19 cellular contexts compared by ENCODE assay signal in genomic region chr6:113627480-113627879, GRCh38.
DNase-seq lines count a peak whose midpoint lies in the region; ATAC-seq, FAIRE-seq and TF ChIP-seq lines count a peak whose summit lies in the region.
"Had no signal": no experiment of that assay in that cellular context is flagged by ENCODE, and none has a peak within 500 bp of the region (broad histone marks: within the 10 kb centered on the region; RNA-seq: fewer than 3 reads in every experiment).

No MANE protein-coding gene starts in this region.

- 97 to 100% methylated on average over 2 of the region's 2 CpGs for WGBS in endodermal cell (ENCODE audit: insufficient coverage in 1 of 2, insufficient read length in 1 of 2), 2 experiments
- 83 to 87% (median 84%) methylated on average over 2 of the region's 2 CpGs for WGBS in small intestine, 3 donors

- H3K36me3 Mint-ChIP-seq in stimulated activated naive CD8-positive, alpha-beta T cell treated with anti-CD3 and anti-CD28 coated beads, Interleukin-15, Interleukin-2, amounts not matched to agents 100 ng/mL and 50 ng/mL, for 24 hours (ENCODE audit: low read depth), result no peaks in the 10 kb centered on the region
- H3K36me3 Mint-ChIP-seq in endodermal cell (ENCODE audit: low read depth) (no peaks in the 10 kb centered on the region), nephron progenitor cell (ENCODE audit: low read depth) (no peaks in the 10 kb centered on the region)
- H3K36me3 Mint-ChIP-seq: activated naive CD4-positive, alpha-beta T cell treated with anti-CD3 and anti-CD28 coated beads, Interleukin-2, amount 50 U/mL, for 24 hours; type B pancreatic cell had no signal

- H3K4me1 ChIP-seq in endodermal cell (ENCODE audit: control insufficient read depth, insufficient read depth, low read length) (peaks cover 14% of the 10 kb centered on the region), small intestine (ENCODE audit: control insufficient read depth in 2 of 2, insufficient read depth in 1 of 2, low read depth in 1 of 2, low read length in 1 of 2) (peaks cover 0 to 8% of the 10 kb centered on the region in 2 donors)
- H3K4me1 ChIP-seq: breast epithelium had no signal

- no peak for FAIRE-seq in small intestine (lab: Jason Lieb, UNC)

- in situ Hi-C loops in GM13976 (cut with MboI; ENCODE audit: low sequenced_read_pairs, unreplicated experiment), result loop anchor here (25.0 kb wide), 1 partner anchor 840 kb away; no protein-coding TSS in a partner anchor

- H3K4me3 ChIP-seq in endodermal cell (ENCODE audit: low read length), result no peak overlapping the region
- H3K4me3 ChIP-seq in small intestine (ENCODE audit: low read depth in 1 of 2, low read length in 2 of 2), result no peak overlapping the region
- H3K4me3 ChIP-seq: breast epithelium had no signal

- H3K9me3 Mint-ChIP-seq in stimulated activated naive CD8-positive, alpha-beta T cell treated with anti-CD3 and anti-CD28 coated beads, Interleukin-15, Interleukin-2, amounts not matched to agents 100 ng/mL and 50 ng/mL, for 24 hours, result no peaks in the 10 kb centered on the region
- H3K9me3 Mint-ChIP-seq in stimulated activated naive CD8-positive, alpha-beta T cell treated with anti-CD3 and anti-CD28 coated beads, Interleukin-15, amount 100 ng/mL, for 72 hours, result no peaks in the 10 kb centered on the region
- H3K9me3 Mint-ChIP-seq in endodermal cell, result no peaks in the 10 kb centered on the region
- no peaks in the 10 kb centered on the region for H3K9me3 Mint-ChIP-seq in nephron progenitor cell
- H3K9me3 Mint-ChIP-seq: activated naive CD4-positive, alpha-beta T cell treated with anti-CD3 and anti-CD28 coated beads, Interleukin-2, amount 50 U/mL, for 24 hours; nephron; type B pancreatic cell had no signal

- no peaks in the 10 kb centered on the region for H3K9me3 ChIP-seq in endodermal cell (ENCODE audit: control insufficient read depth, low read length)
- H3K9me3 ChIP-seq in small intestine (ENCODE audit: control insufficient read depth, low read depth), result no peaks in the 10 kb centered on the region
- H3K9me3 ChIP-seq: breast epithelium had no signal

- no peak for ATAC-seq in stimulated activated naive CD8-positive, alpha-beta T cell treated with anti-CD3 and anti-CD28 coated beads, Interleukin-15, amount 100 ng/mL, for 72 hours
- ATAC-seq in GM21723 (IDR thresholded peaks at IDR 0.05; ENCODE audit: unreplicated experiment), result peak; percentile 21
- ATAC-seq in HG03280 (IDR thresholded peaks at IDR 0.05; ENCODE audit: unreplicated experiment), result peak; percentile 15

- peak overlapping the region; percentile 3 for H3K27ac Mint-ChIP-seq in stimulated activated naive CD8-positive, alpha-beta T cell treated with anti-CD3 and anti-CD28 coated beads, Interleukin-15, Interleukin-2, amounts not matched to agents 100 ng/mL and 50 ng/mL, for 24 hours
- no peak overlapping the region for H3K27ac Mint-ChIP-seq in stimulated activated naive CD8-positive, alpha-beta T cell treated with anti-CD3 and anti-CD28 coated beads, Interleukin-15, amount 100 ng/mL, for 72 hours
- H3K27ac Mint-ChIP-seq in endodermal cell (no peak overlapping the region), nephron progenitor cell (no peak overlapping the region)
- H3K27ac Mint-ChIP-seq: activated naive CD4-positive, alpha-beta T cell treated with anti-CD3 and anti-CD28 coated beads, Interleukin-2, amount 50 U/mL, for 24 hours; type B pancreatic cell had no signal

- peaks cover 8% of the 10 kb centered on the region for H3K27me3 Mint-ChIP-seq in stimulated activated naive CD8-positive, alpha-beta T cell treated with anti-CD3 and anti-CD28 coated beads, Interleukin-15, Interleukin-2, amounts not matched to agents 100 ng/mL and 50 ng/mL, for 24 hours
- peaks cover 30% of the 10 kb centered on the region for H3K27me3 Mint-ChIP-seq in stimulated activated naive CD8-positive, alpha-beta T cell treated with anti-CD3 and anti-CD28 coated beads, Interleukin-15, amount 100 ng/mL, for 72 hours
- H3K27me3 Mint-ChIP-seq in endodermal cell (ENCODE audit: insufficient read depth) (peaks cover 65% of the 10 kb centered on the region), nephron progenitor cell (ENCODE audit: low read depth, poor library complexity) (peaks cover 7% of the 10 kb centered on the region)
- H3K27me3 Mint-ChIP-seq: type B pancreatic cell had no signal

- H3K4me3 Mint-ChIP-seq in stimulated activated naive CD8-positive, alpha-beta T cell treated with anti-CD3 and anti-CD28 coated beads, Interleukin-15, Interleukin-2, amounts not matched to agents 100 ng/mL and 50 ng/mL, for 24 hours, result no peak overlapping the region
- no peak overlapping the region for H3K4me3 Mint-ChIP-seq in stimulated activated naive CD8-positive, alpha-beta T cell treated with anti-CD3 and anti-CD28 coated beads, Interleukin-15, amount 100 ng/mL, for 72 hours
- no peak overlapping the region for H3K4me3 Mint-ChIP-seq in endodermal cell
- H3K4me3 Mint-ChIP-seq in nephron progenitor cell, result no peak overlapping the region
- H3K4me3 Mint-ChIP-seq: activated naive CD4-positive, alpha-beta T cell treated with anti-CD3 and anti-CD28 coated beads, Interleukin-2, amount 50 U/mL, for 24 hours; nephron; type B pancreatic cell had no signal

- H3K36me3 ChIP-seq in endodermal cell (ENCODE audit: control insufficient read depth, insufficient read depth, low read length), result no peaks in the 10 kb centered on the region
- no peaks in the 10 kb centered on the region for H3K36me3 ChIP-seq in small intestine (ENCODE audit: control insufficient read depth in 2 of 2, insufficient read depth in 2 of 2, low read length in 2 of 2)
- H3K36me3 ChIP-seq: breast epithelium had no signal

- H3K27me3 ChIP-seq in endodermal cell (ENCODE audit: control insufficient read depth, insufficient read depth, low read length, poor library complexity, severe bottlenecking) (no peaks in the 10 kb centered on the region), small intestine (ENCODE audit: control insufficient read depth in 2 of 2, insufficient read depth in 2 of 2, low read length in 2 of 2) (no peaks in the 10 kb centered on the region)
- H3K27me3 ChIP-seq: breast epithelium had no signal

- H3K9ac ChIP-seq in endodermal cell (ENCODE audit: extremely low read depth, low read length, poor library complexity, severe bottlenecking), result no peak overlapping the region

- no peak overlapping the region for H3K27ac ChIP-seq in endodermal cell (ENCODE audit: low read depth, low read length)
- H3K27ac ChIP-seq in small intestine (ENCODE audit: low read depth in 1 of 2, low read length in 1 of 2), result no peak overlapping the region
- H3K27ac ChIP-seq: 22Rv1, breast epithelium had no signal

- no peak for DNase-seq in stimulated activated naive CD8-positive, alpha-beta T cell treated with anti-CD3 and anti-CD28 coated beads, Interleukin-15, amount 100 ng/mL, for 72 hours
- no peak for DNase-seq in endodermal cell
- no peak for DNase-seq in nephron progenitor cell
- no peak for DNase-seq in small intestine
- no peak for DNase-seq in GM13976 (ENCODE audit: low spot score)
- DNase-seq: activated CD4-positive, CD25-positive, alpha-beta regulatory T cell treated with anti-CD3 and anti-CD28 coated beads, Interleukin-2, amount 50 U/mL, for 72 hours; DMS79; MM.1S; NCI-H2081; retina; stimulated activated CD8-positive, alpha-beta memory T cell treated with anti-CD3 and anti-CD28 coated beads, Interleukin-4, amount 100 ng/mL, for 48 hours had no signal

- H3K4me1 Mint-ChIP-seq in stimulated activated naive CD8-positive, alpha-beta T cell treated with anti-CD3 and anti-CD28 coated beads, Interleukin-15, Interleukin-2, amounts not matched to agents 100 ng/mL and 50 ng/mL, for 24 hours (ENCODE audit: low read depth), result peaks cover 55% of the 10 kb centered on the region
- H3K4me1 Mint-ChIP-seq in stimulated activated naive CD8-positive, alpha-beta T cell treated with anti-CD3 and anti-CD28 coated beads, Interleukin-15, amount 100 ng/mL, for 72 hours, result peaks cover 52% of the 10 kb centered on the region
- H3K4me1 Mint-ChIP-seq in endodermal cell (peaks cover 40% of the 10 kb centered on the region), nephron progenitor cell (peaks cover 36% of the 10 kb centered on the region)

- TF ChIP-seq CTCF in endodermal cell (conservative IDR thresholded peaks at IDR 0.05) (no peak), nephron progenitor cell (IDR thresholded peaks at IDR 0.05) (no peak), GM13976 (IDR thresholded peaks at IDR 0.05; ENCODE audit: borderline replicate concordance, control extremely low read depth, extremely low read depth, insufficient read depth, missing control alignments) (no peak)
